Comparison of ENCODE assay signal across 15 cellular contexts in genomic region chr9:133377721-133378216, GRCh38. TPM values are rescaled to one million over a fixed set of nuclear protein-coding genes. Genes with fewer than 3 reads are reported as not detected.
DNase-seq lines count a peak whose midpoint lies in the region; ATAC-seq and TF ChIP-seq lines count a peak whose summit lies in the region.
"Had no signal": no experiment of that assay in that cellular context is flagged by ENCODE, and none has a peak within 500 bp of the region (broad histone marks: within the 10 kb centered on the region; RNA-seq: fewer than 3 reads in every experiment).

No MANE protein-coding gene starts in this region.

- intact Hi-C loops in HCT116 (cut with micrococcal nuclease) (no loop called here), OCI-LY7 (cut with micrococcal nuclease; ENCODE audit: unreplicated experiment) (no loop called here)

- 0 out of 2 replicates have a peak, but pooled peaks cover 6% of the 10 kb centered on the region for H4K20me1 ChIP-seq in HCT116 (ENCODE audit: insufficient read depth)
- H4K20me1 ChIP-seq in OCI-LY7 (ENCODE audit: insufficient read depth, low read length), result peaks cover 7% of the 10 kb centered on the region

- TF ChIP-seq POLR2A in HCT116 (IDR thresholded peaks at IDR 0.05; ENCODE audit: borderline replicate concordance, extremely low read depth, insufficient read depth, insufficient read length), result no peak
- TF ChIP-seq POLR2A in GM18505 (IDR thresholded peaks at IDR 0.05; ENCODE audit: borderline replicate concordance, extremely low read depth, insufficient read depth, insufficient read length), result no peak

- no peaks in the 10 kb centered on the region for H3K9me3 Mint-ChIP-seq in activated CD8-positive, alpha-beta T cell treated with anti-CD3 and anti-CD28 coated beads, Interleukin-2, amount 10 ng/mL, durations not matched to agents 7 days and 5 days (ENCODE audit: insufficient read depth)
- H3K9me3 Mint-ChIP-seq: activated CD4-positive, alpha-beta memory T cell treated with anti-CD3 and anti-CD28 coated beads, Interleukin-2, amount 10 ng/mL, durations not matched to agents 7 days and 5 days; activated naive CD4-positive, alpha-beta T cell treated with anti-CD3 and anti-CD28 coated beads for 36 hours; natural killer cell had no signal

- TF ChIP-seq RAD21 in HCT116 (IDR thresholded peaks at IDR 0.05; ENCODE audit: low read depth), result no peak

- H3K36me3 ChIP-seq in HCT116 (ENCODE audit: control insufficient read depth in 1 of 2, insufficient read depth in 2 of 2, low read length in 2 of 2) (peaks cover 2 to 6% of the 10 kb centered on the region in 2 experiments; a peak in 3 of 4 replicates), OCI-LY7 (ENCODE audit: insufficient read depth, low read length) (peaks cover 9% of the 10 kb centered on the region)

- ATAC-seq in HCT116 (peak; percentile 18; the same call in 1 of the 2 replicates), GM18505 (IDR thresholded peaks at IDR 0.05; ENCODE audit: unreplicated experiment) (no peak)
- no peak for ATAC-seq in activated CD8-positive, alpha-beta T cell treated with anti-CD3 and anti-CD28 coated beads, Interleukin-2, amount 10 ng/mL, durations not matched to agents 7 days and 5 days
- ATAC-seq: natural killer cell, T-helper 17 cell had no signal

- H3K27me3 ChIP-seq in HCT116 (ENCODE audit: insufficient read depth, low read length), result no peaks in the 10 kb centered on the region
- H3K27me3 ChIP-seq: sigmoid colon had no signal

- H3K27me3 Mint-ChIP-seq in activated CD8-positive, alpha-beta T cell treated with anti-CD3 and anti-CD28 coated beads, Interleukin-2, amount 10 ng/mL, durations not matched to agents 7 days and 5 days (ENCODE audit: low read depth), result peaks cover 3% of the 10 kb centered on the region
- H3K27me3 Mint-ChIP-seq: T-helper 17 cell had no signal

- H3K9ac ChIP-seq in HCT116 (ENCODE audit: low read length), result no peak overlapping the region

- peaks cover 31% of the 10 kb centered on the region for H3K79me2 ChIP-seq in HCT116 (ENCODE audit: insufficient read depth, low read length)
- H3K79me2 ChIP-seq in OCI-LY7 (ENCODE audit: insufficient read depth, low read depth, low read length), result peaks cover 31% of the 10 kb centered on the region

- H3K4me3 Mint-ChIP-seq in activated CD8-positive, alpha-beta T cell treated with anti-CD3 and anti-CD28 coated beads, Interleukin-2, amount 10 ng/mL, durations not matched to agents 7 days and 5 days, result no peak overlapping the region

- H3K27ac Mint-ChIP-seq in activated CD8-positive, alpha-beta T cell treated with anti-CD3 and anti-CD28 coated beads, Interleukin-2, amount 10 ng/mL, durations not matched to agents 7 days and 5 days, result no peak overlapping the region
- H3K27ac Mint-ChIP-seq: activated CD4-positive, alpha-beta memory T cell treated with anti-CD3 and anti-CD28 coated beads, Interleukin-2, amount 10 ng/mL, durations not matched to agents 7 days and 5 days; activated naive CD4-positive, alpha-beta T cell treated with anti-CD3 and anti-CD28 coated beads for 36 hours; natural killer cell; T-helper 17 cell had no signal

- RAD21 ChIA-PET in HCT116 (lab: Charles Lee; ENCODE audit: low non-redundant PET in 1 of 2, low total read pairs in 2 of 2, uncharacterized antibody in 2 of 2, unreplicated experiment in 2 of 2), result interaction anchor here in 1 of 2 experiments (0.5 kb wide), 1 partner anchor 181 kb away, joined by 3 read pairs; no protein-coding TSS in a partner anchor

- H3K9me2 ChIP-seq in HCT116 (ENCODE audit: insufficient read depth), result no peaks in the 10 kb centered on the region
- no peaks in the 10 kb centered on the region for H3K9me2 ChIP-seq in OCI-LY7 (ENCODE audit: insufficient read depth, low read length)

- POLR2A ChIA-PET in HCT116 (lab: Charles Lee) (interaction anchor here (2.7 kb wide), 1 partner anchor 29 kb away, joined by 15 read pairs; the partner anchor contains the start of genes MED22 and RPL7A), OCI-LY7 (lab: Charles Lee) (interaction anchor here (1.0 to 1.3 kb wide), 2 partner anchors 13 to 101 kb away, joined by 3 read pairs; partner anchors contain the start of gene SLC2A6)
- POLR2A ChIA-PET in activated CD8-positive, alpha-beta T cell treated with anti-CD3 and anti-CD28 coated beads, Interleukin-2, amount 10 ng/mL, durations not matched to agents 7 days and 5 days (lab: Charles Lee), result interaction anchor here (0.9 to 8.6 kb wide), 3 partner anchors 8 to 82 kb away, joined by 3 to 192 read pairs (median 3); partner anchors contain the start of genes CACFD1, MED22 and RPL7A

- TF ChIP-seq CTCF in HCT116 (IDR thresholded peaks at IDR 0.05 in 2 of 3, conservative IDR thresholded peaks at IDR 0.05 in 1 of 3; ENCODE audit: borderline replicate concordance in 1 of 3, insufficient read depth in 1 of 3, low read depth in 2 of 3, low read length in 2 of 3) (no peak), fibroblast of pulmonary artery (IDR thresholded peaks at IDR 0.05; ENCODE audit: low read length, missing control alignments) (no peak), OCI-LY7 (conservative IDR thresholded peaks at IDR 0.05; ENCODE audit: low read length) (no peak)

- CTCF ChIA-PET in HCT116 (lab: Charles Lee), result interaction anchor here (1.0 to 1.5 kb wide), 2 partner anchors 48 to 109 kb away, joined by 3 read pairs; no protein-coding TSS in a partner anchor
- CTCF ChIA-PET in OCI-LY7 (lab: Charles Lee; ENCODE audit: unreplicated experiment), result no interaction called here
- CTCF ChIA-PET in activated CD8-positive, alpha-beta T cell treated with anti-CD3 and anti-CD28 coated beads, Interleukin-2, amount 10 ng/mL, durations not matched to agents 7 days and 5 days (lab: Charles Lee), result interaction anchor here (1.2 to 2.1 kb wide), 2 partner anchors 42 to 48 kb away, joined by 3 to 8 read pairs; no protein-coding TSS in a partner anchor

- no TSS peak for BruUV-seq in HCT116 (replicated peaks; lab: Mats Ljungman, UMichigan)
- no TSS peak for BruUV-seq in OCI-LY7 (replicated peaks; lab: Mats Ljungman, UMichigan)

- no peak overlapping the region for H3K27ac ChIP-seq in HCT116 (ENCODE audit: low read depth, low read length)
- no peak overlapping the region for H3K27ac ChIP-seq in OCI-LY7 (ENCODE audit: low read depth, low read length, poor library complexity, severe bottlenecking)
- H3K27ac ChIP-seq: coronary artery had no signal

- peaks cover 31% of the 10 kb centered on the region for H3K4me1 Mint-ChIP-seq in activated CD8-positive, alpha-beta T cell treated with anti-CD3 and anti-CD28 coated beads, Interleukin-2, amount 10 ng/mL, durations not matched to agents 7 days and 5 days (ENCODE audit: low read depth)

- H3K9me3 ChIP-seq in HCT116 (ENCODE audit: control insufficient read depth in 1 of 2, insufficient read depth in 1 of 2, low read depth in 1 of 2, low read length in 2 of 2), result peaks cover 0 to 2% of the 10 kb centered on the region in 2 experiments; a peak in 1 of 4 replicates
- H3K9me3 ChIP-seq in OCI-LY7 (ENCODE audit: low read length), result 0 out of 2 replicates have a peak, but pooled peaks cover 2% of the 10 kb centered on the region
- H3K9me3 ChIP-seq: sigmoid colon had no signal

- no peak overlapping the region for H2AFZ ChIP-seq in HCT116 (ENCODE audit: low read depth, low read length, poor library complexity, severe bottlenecking)
- no peak overlapping the region for H2AFZ ChIP-seq in OCI-LY7 (ENCODE audit: low read length)

- H3K36me3 Mint-ChIP-seq in activated CD8-positive, alpha-beta T cell treated with anti-CD3 and anti-CD28 coated beads, Interleukin-2, amount 10 ng/mL, durations not matched to agents 7 days and 5 days (ENCODE audit: low read depth), result peaks cover 18% of the 10 kb centered on the region
- H3K36me3 Mint-ChIP-seq: natural killer cell had no signal

- H3K4me1 ChIP-seq in HCT116 (ENCODE audit: control insufficient read depth in 1 of 2, insufficient read depth in 2 of 2, low read length in 2 of 2) (peaks cover 21 to 29% of the 10 kb centered on the region in 2 experiments), OCI-LY7 (ENCODE audit: insufficient read depth, low read length, poor library complexity, severe bottlenecking) (peaks cover 10% of the 10 kb centered on the region)

- H3K4me3 ChIP-seq in HCT116 (replicated peaks in 1 of 2; ENCODE audit: low read depth in 1 of 2, low read length in 2 of 2) (no peak overlapping the region), fibroblast of pulmonary artery (replicated peaks; ENCODE audit: low read depth, low read length) (no peak overlapping the region), OCI-LY7 (ENCODE audit: low read depth, low read length, poor library complexity, severe bottlenecking) (no peak overlapping the region)
- H3K4me3 ChIP-seq: coronary artery, sigmoid colon had no signal

- DNase-seq in ACHN (peak; percentile 54), HCT116 (ENCODE audit: low read depth, low spot score) (no peak), RPMI8226 (peak; percentile 8), fibroblast of pulmonary artery (ENCODE audit: low read depth) (peak; percentile 31), OCI-LY7 (ENCODE audit: low spot score) (no peak)
- DNase-seq in activated CD4-positive, alpha-beta T cell treated with anti-CD3 and anti-CD28 coated beads for 48 hours, result no peak
- no peak for DNase-seq in activated CD8-positive, alpha-beta T cell treated with anti-CD3 and anti-CD28 coated beads, Interleukin-2, amount 10 ng/mL, durations not matched to agents 7 days and 5 days
- DNase-seq: activated CD4-positive, alpha-beta memory T cell treated with anti-CD3 and anti-CD28 coated beads, Interleukin-2, amount 10 ng/mL, durations not matched to agents 7 days and 5 days; activated naive CD4-positive, alpha-beta T cell treated with anti-CD3 and anti-CD28 coated beads for 36 hours; foreskin melanocyte; natural killer cell; sigmoid colon; T-helper 17 cell had no signal

- in situ Hi-C loops in ACHN (cut with HindIII; ENCODE audit: low pct_ligation_motif_present, low pct_unique_long_range_greater_than_20kb, low sequenced_read_pairs), result no loop called here

- H3K4me2 ChIP-seq in HCT116 (ENCODE audit: low read length), result peak overlapping the region; percentile 55
- H3K4me2 ChIP-seq in OCI-LY7 (ENCODE audit: low read length), result no peak overlapping the region

RNA-seq across cellular contexts. Expression of gene STKLD1, which starts 1.6 kb away (rescaled TPM):
- total RNA-seq in HCT116 (2021; ENCODE audit: unreplicated experiment) (0.37 TPM), OCI-LY7 (2022) (0.81 and 1.4 TPM in 2 replicates)
- polyA plus RNA-seq in HCT116 (2012), result 0.21 and 0.32 TPM in 2 replicates
- 0.05 and 1.7 TPM in 2 replicates for total RNA-seq in OCI-LY7 (2014; rRNA removed; shearing (Covaris generic))
- under 1 TPM; 0.71 to 0.76 TPM for total RNA-seq in activated CD8-positive, alpha-beta T cell treated with anti-CD3 and anti-CD28 coated beads, Interleukin-2, amount 10 ng/mL, durations not matched to agents 7 days and 5 days

RNA-seq across cellular contexts. Expression of gene SURF4, which starts 1.9 kb away (rescaled TPM):
- total RNA-seq in HCT116 (2021; ENCODE audit: unreplicated experiment) (134 TPM), OCI-LY7 (2022) (87.5 and 92.3 TPM in 2 replicates)
- 117 and 158 TPM in 2 replicates for polyA plus RNA-seq in HCT116 (2012)
- 75.5 and 76.0 TPM in 2 replicates for total RNA-seq in OCI-LY7 (2014; rRNA removed; shearing (Covaris generic))
- total RNA-seq in activated CD8-positive, alpha-beta T cell treated with anti-CD3 and anti-CD28 coated beads, Interleukin-2, amount 10 ng/mL, durations not matched to agents 7 days and 5 days, result 100 to 1,000 TPM; 175 to 176 TPM

RNA-seq across cellular contexts. Expression of gene SURF2, which starts 21.4 kb away (rescaled TPM):
- 27.8 TPM for total RNA-seq in HCT116 (2021; ENCODE audit: unreplicated experiment)
- polyA plus RNA-seq in HCT116 (2012), result 32.2 and 37.2 TPM in 2 replicates
- 19.0 and 32.5 TPM in 2 replicates for total RNA-seq in OCI-LY7 (2014; rRNA removed; shearing (Covaris generic))
- total RNA-seq in OCI-LY7 (2022), result 13.2 and 19.7 TPM in 2 replicates
- 10 to 100 TPM; 18.4 to 20.7 TPM for total RNA-seq in activated CD8-positive, alpha-beta T cell treated with anti-CD3 and anti-CD28 coated beads, Interleukin-2, amount 10 ng/mL, durations not matched to agents 7 days and 5 days

RNA-seq across cellular contexts. Expression of gene SURF1, which starts 21.5 kb away (rescaled TPM):
- total RNA-seq in HCT116 (2021; ENCODE audit: unreplicated experiment) (71.7 TPM), OCI-LY7 (2022) (34.2 and 38.9 TPM in 2 replicates)
- polyA plus RNA-seq in HCT116 (2012), result 66.9 and 70.3 TPM in 2 replicates
- total RNA-seq in OCI-LY7 (2014; rRNA removed; shearing (Covaris generic)), result 22.9 and 34.6 TPM in 2 replicates
- total RNA-seq in activated CD8-positive, alpha-beta T cell treated with anti-CD3 and anti-CD28 coated beads, Interleukin-2, amount 10 ng/mL, durations not matched to agents 7 days and 5 days, result 10 to 100 TPM; 37.4 to 39.1 TPM

RNA-seq across cellular contexts. Expression of gene RPL7A, which starts 29.8 kb away (rescaled TPM):
- total RNA-seq in HCT116 (2021; ENCODE audit: unreplicated experiment) (2,837 TPM), OCI-LY7 (2022) (2,867 and 2,915 TPM in 2 replicates)
- polyA plus RNA-seq in HCT116 (2012), result 3,464 and 3,677 TPM in 2 replicates
- 2,961 and 2,981 TPM in 2 replicates for total RNA-seq in OCI-LY7 (2014; rRNA removed; shearing (Covaris generic))
- 1,000 to 10,000 TPM; 1,894 to 1,933 TPM for total RNA-seq in activated CD8-positive, alpha-beta T cell treated with anti-CD3 and anti-CD28 coated beads, Interleukin-2, amount 10 ng/mL, durations not matched to agents 7 days and 5 days

Comparison
In these comparisons a context has a peak if more than half of its experiments do, and no peak if none do; other contexts are left out.
1. DNase-seq: peak in ACHN (single experiment), RPMI8226 (single experiment) and fibroblast of pulmonary artery (single experiment); none in HCT116 (single experiment), activated CD4-positive, alpha-beta T cell treated with anti-CD3 and anti-CD28 coated beads for 48 hours (single experiment), OCI-LY7 (single experiment) and activated CD8-positive, alpha-beta T cell treated with anti-CD3 and anti-CD28 coated beads, Interleukin-2, amount 10 ng/mL, durations not matched to agents 7 days and 5 days (single experiment).